ENCODE assay signal across 17 cellular contexts in the genomic region with DNA sequence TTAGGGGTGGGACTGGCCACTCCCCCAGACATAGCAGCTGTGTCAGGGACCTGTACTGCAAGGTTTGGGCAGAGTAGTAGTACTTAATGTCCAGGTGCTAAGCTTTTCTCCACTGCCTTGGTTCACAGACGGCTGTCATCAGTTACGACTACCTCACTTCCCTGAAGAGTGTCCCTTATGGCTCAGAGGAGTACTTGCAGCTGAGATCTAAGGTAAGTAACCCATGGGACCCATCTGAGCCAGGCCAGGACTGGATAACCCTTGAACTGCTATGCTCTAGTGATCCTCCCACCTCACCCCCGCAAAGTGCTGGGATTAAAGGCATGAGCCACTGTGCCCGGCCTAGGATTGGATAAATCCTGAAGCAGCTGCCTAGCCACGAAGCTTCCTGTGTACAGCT.
"Had no signal": no experiment of that assay in that cellular context is flagged by ENCODE, and none has a peak within 500 bp of the region (broad histone marks: within the 10 kb centered on the region; RNA-seq: fewer than 3 reads in every experiment).

No MANE protein-coding gene starts in this region.

- H3K4me3 ChIP-seq: colonic mucosa, lung, right atrium auricular region, sigmoid colon, skin epidermis, tibial nerve, upper lobe of right lung, vagina had no signal

- ATAC-seq: left colon; left ventricle myocardium superior; naive thymus-derived CD4-positive, alpha-beta T cell; upper lobe of right lung had no signal

- H3K27ac Mint-ChIP-seq: naive thymus-derived CD4-positive, alpha-beta T cell had no signal

- H3K4me1 ChIP-seq: colonic mucosa, right atrium auricular region, sigmoid colon, tibial nerve, upper lobe of right lung, vagina had no signal

- H3K27ac ChIP-seq: colonic mucosa, right atrium auricular region, sigmoid colon, skin epidermis, tibial nerve, upper lobe of right lung, vagina had no signal

- H3K9me3 Mint-ChIP-seq: naive thymus-derived CD4-positive, alpha-beta T cell had no signal

- H3K9me3 ChIP-seq: colonic mucosa, right atrium auricular region, sigmoid colon, tibial nerve, upper lobe of right lung, vagina had no signal

- H3K4me1 Mint-ChIP-seq: naive thymus-derived CD4-positive, alpha-beta T cell had no signal

- H3K36me3 ChIP-seq: colonic mucosa had no signal

- DNase-seq: colonic mucosa; dermis blood vessel endothelial cell; foreskin melanocyte; head of caudate nucleus; hippocampal formation; left colon; left ventricle myocardium superior; naive thymus-derived CD4-positive, alpha-beta T cell; sigmoid colon; stimulated activated CD4-positive, alpha-beta T cell treated with anti-CD3 and anti-CD28 coated beads, Interleukin-2, amount 100 ng/mL, for 24 hours; stimulated activated naive CD4-positive, alpha-beta T cell treated with Interleukin-2 at 50 U/mL for 16 hours; upper lobe of right lung had no signal

- H3K4me3 Mint-ChIP-seq: naive thymus-derived CD4-positive, alpha-beta T cell had no signal

- H3K27me3 ChIP-seq: colonic mucosa, right atrium auricular region, sigmoid colon, tibial nerve, upper lobe of right lung, vagina had no signal

- H3K27me3 Mint-ChIP-seq: naive thymus-derived CD4-positive, alpha-beta T cell had no signal
